In the genomic region with DNA sequence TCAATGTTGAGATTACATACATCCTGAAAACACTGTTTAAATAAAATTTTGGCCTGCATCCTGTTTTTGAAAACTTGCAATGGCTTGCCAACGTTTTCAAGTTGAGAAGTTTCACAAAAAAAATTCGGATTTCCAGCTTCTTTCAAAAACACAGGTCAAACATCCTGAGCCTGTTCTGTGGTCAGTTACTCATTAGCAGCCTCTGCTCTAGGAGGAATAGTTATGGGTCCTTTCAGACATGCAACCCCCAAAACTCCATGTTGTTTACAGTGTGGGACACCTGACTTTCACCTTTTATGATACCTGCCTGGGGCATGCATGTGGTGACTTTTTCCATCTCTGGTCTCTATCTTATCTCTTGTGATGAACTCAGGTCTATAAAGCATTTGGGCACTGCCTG, we compare ENCODE assay signal across 32 cellular contexts.
"Had no signal": no experiment of that assay in that cellular context is flagged by ENCODE, and none has a peak within 500 bp of the region (broad histone marks: within the 10 kb centered on the region; RNA-seq: fewer than 3 reads in every experiment).

No MANE protein-coding gene starts in this region.

- DNase-seq: activated CD4-positive, alpha-beta memory T cell treated with anti-CD3 and anti-CD28 coated beads for 36 hours; activated CD4-positive, alpha-beta T cell treated with anti-CD3 and anti-CD28 coated beads for 36 hours; activated CD4-positive, alpha-beta T cell treated with anti-CD3 and anti-CD28 coated beads, Interleukin-2, amount 10 ng/mL, durations not matched to agents 24 days and 14 days; activated CD4-positive, CD25-positive, alpha-beta regulatory T cell; activated CD4-positive, CD25-positive, alpha-beta regulatory T cell treated with anti-CD3 and anti-CD28 coated beads, Interleukin-2, amount 50 U/mL, for 72 hours; activated CD8-positive, alpha-beta memory T cell treated with anti-CD3 and anti-CD28 coated beads, Interleukin-2, amount 10 ng/mL, durations not matched to agents 7 days and 5 days; activated CD8-positive, alpha-beta memory T cell treated with anti-CD3 and anti-CD28 coated beads, Interleukin-2, amount 50 U/mL, for 4 hours; activated CD8-positive, alpha-beta T cell treated with anti-CD3 and anti-CD28 coated beads, Interleukin-2, amount 10 ng/mL, durations not matched to agents 7 days and 5 days; activated effector memory CD4-positive, alpha-beta T cell treated with anti-CD3 and anti-CD28 coated beads, Interleukin-2, amount 50 U/mL, for 16 hours; activated naive CD4-positive, alpha-beta T cell treated with anti-CD3 and anti-CD28 coated beads for 36 hours; activated naive CD8-positive, alpha-beta T cell treated with anti-CD3 and anti-CD28 coated beads for 36 hours; activated naive CD8-positive, alpha-beta T cell treated with anti-CD3 and anti-CD28 coated beads, Interleukin-2, amount 50 U/mL, for 24 hours; activated T-cell treated with anti-CD3 and anti-CD28 coated beads, Interleukin-2, amount 50 U/mL, for 1 hour; activated T-cell treated with anti-CD3 and anti-CD28 coated beads, Interleukin-2, amount 50 U/mL, for 48 hours; adrenal gland; amygdala; aorta; body of pancreas; dorsolateral prefrontal cortex; effector memory CD4-positive, alpha-beta T cell; erythroblast; foreskin fibroblast; heart left ventricle; T-helper 2 cell had no signal

- H3K9me3 ChIP-seq: adrenal gland, body of pancreas, esophagus muscularis mucosa, heart left ventricle had no signal

- H3K27ac Mint-ChIP-seq: activated CD4-positive, alpha-beta memory T cell treated with anti-CD3 and anti-CD28 coated beads for 36 hours; activated CD4-positive, alpha-beta T cell treated with anti-CD3 and anti-CD28 coated beads for 36 hours; activated CD4-positive, alpha-beta T cell treated with anti-CD3 and anti-CD28 coated beads, Interleukin-2, amount 10 ng/mL, durations not matched to agents 24 days and 14 days; activated CD8-positive, alpha-beta memory T cell treated with anti-CD3 and anti-CD28 coated beads, Interleukin-2, amount 10 ng/mL, durations not matched to agents 7 days and 5 days; activated CD8-positive, alpha-beta T cell treated with anti-CD3 and anti-CD28 coated beads, Interleukin-2, amount 10 ng/mL, durations not matched to agents 7 days and 5 days; activated naive CD4-positive, alpha-beta T cell treated with anti-CD3 and anti-CD28 coated beads for 36 hours; activated naive CD4-positive, alpha-beta T cell treated with anti-CD3 and anti-CD28 coated beads, Interleukin-2, amount 50 U/mL, for 24 hours; activated naive CD8-positive, alpha-beta T cell treated with anti-CD3 and anti-CD28 coated beads for 36 hours; activated naive CD8-positive, alpha-beta T cell treated with anti-CD3 and anti-CD28 coated beads, Interleukin-2, amount 50 U/mL, for 24 hours; activated T-helper 1 cell treated with anti-CD3 and anti-CD28 coated beads, Interleukin-12 subunit alpha, Interleukin-12 subunit beta, Interleukin-2, Interleukin-4 antibody, amounts not matched to agents 30 ng/mL and 10 ng/mL and 1 ng/mL, durations not matched to agents 14 hours and 24 hours and 36 hours; activated T-helper 2 cell treated with anti-CD3 and anti-CD28 coated beads, Interferon-gamma antibody, Interleukin-2, Interleukin-4, amounts not matched to agents 10 μg/mL and 5 μg/mL and 100 μg/mL, durations not matched to agents 14 hours and 24 hours and 36 hours; dendritic cell treated with granulocyte-macrophage colony-stimulating factor and Interleukin-4, amounts not matched to agents 40 ng/mL and 50 ng/mL, for 4 days had no signal

- H3K9me3 Mint-ChIP-seq: activated CD4-positive, alpha-beta memory T cell treated with anti-CD3 and anti-CD28 coated beads for 36 hours; activated CD4-positive, alpha-beta T cell treated with anti-CD3 and anti-CD28 coated beads, Interleukin-2, amount 10 ng/mL, durations not matched to agents 24 days and 14 days; activated naive CD4-positive, alpha-beta T cell treated with anti-CD3 and anti-CD28 coated beads for 36 hours; activated naive CD4-positive, alpha-beta T cell treated with anti-CD3 and anti-CD28 coated beads, Interleukin-2, amount 50 U/mL, for 24 hours; activated naive CD8-positive, alpha-beta T cell treated with anti-CD3 and anti-CD28 coated beads for 36 hours; activated naive CD8-positive, alpha-beta T cell treated with anti-CD3 and anti-CD28 coated beads, Interleukin-2, amount 50 U/mL, for 24 hours; activated T-helper 1 cell treated with anti-CD3 and anti-CD28 coated beads, Interleukin-12 subunit alpha, Interleukin-12 subunit beta, Interleukin-2, Interleukin-4 antibody, amounts not matched to agents 30 ng/mL and 10 ng/mL and 1 ng/mL, durations not matched to agents 14 hours and 24 hours and 36 hours; activated T-helper 2 cell treated with anti-CD3 and anti-CD28 coated beads, Interferon-gamma antibody, Interleukin-2, Interleukin-4, amounts not matched to agents 10 μg/mL and 5 μg/mL and 100 μg/mL, durations not matched to agents 14 hours and 24 hours and 36 hours; central memory CD8-positive, alpha-beta T cell; dendritic cell treated with granulocyte-macrophage colony-stimulating factor and Interleukin-4, amounts not matched to agents 40 ng/mL and 50 ng/mL, for 4 days had no signal

- ATAC-seq: activated CD4-positive, alpha-beta T cell treated with anti-CD3 and anti-CD28 coated beads for 36 hours; activated CD8-positive, alpha-beta memory T cell treated with anti-CD3 and anti-CD28 coated beads, Interleukin-2, amount 10 ng/mL, durations not matched to agents 7 days and 5 days; activated CD8-positive, alpha-beta T cell treated with anti-CD3 and anti-CD28 coated beads, Interleukin-2, amount 10 ng/mL, durations not matched to agents 7 days and 5 days; activated naive CD8-positive, alpha-beta T cell treated with anti-CD3 and anti-CD28 coated beads, Interleukin-2, amount 50 U/mL, for 24 hours; body of pancreas; heart left ventricle had no signal

- H3K4me3 ChIP-seq: adrenal gland, body of pancreas, cardiac muscle cell, coronary artery, dorsolateral prefrontal cortex, esophagus muscularis mucosa, heart left ventricle had no signal

- H3K36me3 ChIP-seq: adrenal gland, cardiac muscle cell, esophagus muscularis mucosa, heart left ventricle had no signal

- H3K4me1 Mint-ChIP-seq: activated CD4-positive, alpha-beta T cell treated with anti-CD3 and anti-CD28 coated beads for 36 hours; activated CD4-positive, alpha-beta T cell treated with anti-CD3 and anti-CD28 coated beads, Interleukin-2, amount 10 ng/mL, durations not matched to agents 24 days and 14 days; activated naive CD4-positive, alpha-beta T cell treated with anti-CD3 and anti-CD28 coated beads, Interleukin-2, amount 50 U/mL, for 24 hours; activated naive CD8-positive, alpha-beta T cell treated with anti-CD3 and anti-CD28 coated beads for 36 hours; activated naive CD8-positive, alpha-beta T cell treated with anti-CD3 and anti-CD28 coated beads, Interleukin-2, amount 50 U/mL, for 24 hours; central memory CD8-positive, alpha-beta T cell had no signal

- H3K36me3 Mint-ChIP-seq: activated CD4-positive, alpha-beta memory T cell treated with anti-CD3 and anti-CD28 coated beads for 36 hours; activated CD8-positive, alpha-beta memory T cell treated with anti-CD3 and anti-CD28 coated beads, Interleukin-2, amount 10 ng/mL, durations not matched to agents 7 days and 5 days; activated naive CD8-positive, alpha-beta T cell treated with anti-CD3 and anti-CD28 coated beads for 36 hours had no signal

- H3K27me3 Mint-ChIP-seq: activated CD4-positive, alpha-beta memory T cell treated with anti-CD3 and anti-CD28 coated beads for 36 hours; activated CD4-positive, alpha-beta T cell treated with anti-CD3 and anti-CD28 coated beads for 36 hours; activated CD4-positive, alpha-beta T cell treated with anti-CD3 and anti-CD28 coated beads, Interleukin-2, amount 10 ng/mL, durations not matched to agents 24 days and 14 days; activated CD8-positive, alpha-beta memory T cell treated with anti-CD3 and anti-CD28 coated beads, Interleukin-2, amount 10 ng/mL, durations not matched to agents 7 days and 5 days; activated naive CD4-positive, alpha-beta T cell treated with anti-CD3 and anti-CD28 coated beads, Interleukin-2, amount 50 U/mL, for 24 hours; activated naive CD8-positive, alpha-beta T cell treated with anti-CD3 and anti-CD28 coated beads for 36 hours; activated naive CD8-positive, alpha-beta T cell treated with anti-CD3 and anti-CD28 coated beads, Interleukin-2, amount 50 U/mL, for 24 hours; central memory CD8-positive, alpha-beta T cell; dendritic cell treated with granulocyte-macrophage colony-stimulating factor and Interleukin-4, amounts not matched to agents 40 ng/mL and 50 ng/mL, for 4 days had no signal

- H3K27ac ChIP-seq: adrenal gland, body of pancreas, cardiac muscle cell, coronary artery, dorsolateral prefrontal cortex, esophagus muscularis mucosa, heart left ventricle had no signal

- H3K27me3 ChIP-seq: adrenal gland, body of pancreas, cardiac muscle cell, dorsolateral prefrontal cortex, esophagus muscularis mucosa, heart left ventricle had no signal

- H3K4me3 Mint-ChIP-seq: activated CD4-positive, alpha-beta memory T cell treated with anti-CD3 and anti-CD28 coated beads for 36 hours; activated CD4-positive, alpha-beta T cell treated with anti-CD3 and anti-CD28 coated beads for 36 hours; activated CD4-positive, alpha-beta T cell treated with anti-CD3 and anti-CD28 coated beads, Interleukin-2, amount 10 ng/mL, durations not matched to agents 24 days and 14 days; activated CD8-positive, alpha-beta memory T cell treated with anti-CD3 and anti-CD28 coated beads, Interleukin-2, amount 10 ng/mL, durations not matched to agents 7 days and 5 days; activated CD8-positive, alpha-beta T cell treated with anti-CD3 and anti-CD28 coated beads, Interleukin-2, amount 10 ng/mL, durations not matched to agents 7 days and 5 days; activated naive CD4-positive, alpha-beta T cell treated with anti-CD3 and anti-CD28 coated beads for 36 hours; activated naive CD4-positive, alpha-beta T cell treated with anti-CD3 and anti-CD28 coated beads, Interleukin-2, amount 50 U/mL, for 24 hours; activated naive CD8-positive, alpha-beta T cell treated with anti-CD3 and anti-CD28 coated beads for 36 hours; activated naive CD8-positive, alpha-beta T cell treated with anti-CD3 and anti-CD28 coated beads, Interleukin-2, amount 50 U/mL, for 24 hours; activated T-helper 1 cell treated with anti-CD3 and anti-CD28 coated beads, Interleukin-12 subunit alpha, Interleukin-12 subunit beta, Interleukin-2, Interleukin-4 antibody, amounts not matched to agents 30 ng/mL and 10 ng/mL and 1 ng/mL, durations not matched to agents 14 hours and 24 hours and 36 hours; central memory CD8-positive, alpha-beta T cell; dendritic cell treated with granulocyte-macrophage colony-stimulating factor and Interleukin-4, amounts not matched to agents 40 ng/mL and 50 ng/mL, for 4 days had no signal

- H3K4me1 ChIP-seq: adrenal gland, body of pancreas, esophagus muscularis mucosa had no signal
